12 cellular contexts compared by ENCODE assay signal in genomic region chr16:48194828-48195566, GRCh38. TPM values are rescaled to one million over a fixed set of nuclear protein-coding genes. Genes with fewer than 3 reads are reported as not detected.
DNase-seq lines count a peak whose midpoint lies in the region; ATAC-seq and TF ChIP-seq lines count a peak whose summit lies in the region.
"Had no signal": no experiment of that assay in that cellular context is flagged by ENCODE, and none has a peak within 500 bp of the region (broad histone marks: within the 10 kb centered on the region; RNA-seq: fewer than 3 reads in every experiment).

No MANE protein-coding gene starts in this region.

- no peak overlapping the region for H3K27ac ChIP-seq in neural progenitor cell

- H3F3A ChIP-seq in neural progenitor cell (ENCODE audit: low read depth), result no peaks in the 10 kb centered on the region

- DNase-seq in HPDE6-E6E7 (ENCODE audit: extremely low spot score), result peak; percentile 99
- DNase-seq in NCI-H345 treated with DMSO at 0.1 percent for 48 hours (lab: John Stamatoyannopoulos, UW; ENCODE audit: unreplicated experiment), result peak; percentile 39
- peak; percentile 99 for DNase-seq in epithelial cell of esophagus (ENCODE audit: low read depth)
- peak; percentile 86 for DNase-seq in renal cortical epithelial cell (ENCODE audit: low read depth)
- DNase-seq in neural progenitor cell (ENCODE audit: low spot score), result no peak
- DNase-seq in DMS114 treated with DMSO at 0.1 percent for 48 hours (lab: John Stamatoyannopoulos, UW; ENCODE audit: unreplicated experiment), result no peak
- DNase-seq: activated T-cell treated with anti-CD3 and anti-CD28 coated beads, Interleukin-2, amount 50 U/mL, for 24 hours; MV-4-11; T-helper 17 cell had no signal

- H3K4me3 ChIP-seq in epithelial cell of esophagus (ENCODE audit: low read length), result no peak overlapping the region
- H3K4me3 ChIP-seq in neural progenitor cell, result no peak overlapping the region
- H3K4me3 ChIP-seq: lung had no signal

- H3K79me2 ChIP-seq in neural progenitor cell (ENCODE audit: low read depth), result no peaks in the 10 kb centered on the region

- peaks cover 2% of the 10 kb centered on the region for H3K27me3 Mint-ChIP-seq in neural progenitor cell (ENCODE audit: insufficient read depth, low read depth)
- H3K27me3 Mint-ChIP-seq: activated T-cell treated with anti-CD3 and anti-CD28 coated beads, Interleukin-2, amount 50 U/mL, for 24 hours had no signal

- no peak overlapping the region for H3K4me2 ChIP-seq in neural progenitor cell

- no peak for ATAC-seq in HG03460 (IDR thresholded peaks at IDR 0.05; ENCODE audit: unreplicated experiment)
- no peak for ATAC-seq in HG03108 (IDR thresholded peaks at IDR 0.05; ENCODE audit: unreplicated experiment)
- ATAC-seq: T-helper 17 cell had no signal

- H3K36me3 ChIP-seq in neural progenitor cell, result no peaks in the 10 kb centered on the region

- TF ChIP-seq CTCF in epithelial cell of esophagus (IDR thresholded peaks at IDR 0.05; ENCODE audit: insufficient read depth, low read depth, low read length, missing control alignments) (no peak), neural progenitor cell (IDR thresholded peaks at IDR 0.05) (no peak)

- H3K9me3 Mint-ChIP-seq in neural progenitor cell, result no peaks in the 10 kb centered on the region
- H3K9me3 Mint-ChIP-seq: activated T-cell treated with anti-CD3 and anti-CD28 coated beads, Interleukin-2, amount 50 U/mL, for 24 hours had no signal

- no peaks in the 10 kb centered on the region for H3K27me3 ChIP-seq in neural progenitor cell

- H3K4me1 ChIP-seq in neural progenitor cell, result no peaks in the 10 kb centered on the region

- no peak overlapping the region for H2AFZ ChIP-seq in neural progenitor cell (replicated peaks)

- H3K36me3 Mint-ChIP-seq in neural progenitor cell, result no peaks in the 10 kb centered on the region

- no peaks in the 10 kb centered on the region for H4K20me1 ChIP-seq in neural progenitor cell (ENCODE audit: low read depth)

- no peaks in the 10 kb centered on the region for H3K4me1 Mint-ChIP-seq in neural progenitor cell

- no peaks in the 10 kb centered on the region for H3K9me3 ChIP-seq in neural progenitor cell (ENCODE audit: low read depth)

- no peak overlapping the region for H3K4me3 Mint-ChIP-seq in neural progenitor cell
- H3K4me3 Mint-ChIP-seq: activated T-cell treated with anti-CD3 and anti-CD28 coated beads, Interleukin-2, amount 50 U/mL, for 24 hours; T-helper 17 cell had no signal

- no peak overlapping the region for H3K27ac Mint-ChIP-seq in neural progenitor cell
- H3K27ac Mint-ChIP-seq: activated T-cell treated with anti-CD3 and anti-CD28 coated beads, Interleukin-2, amount 50 U/mL, for 24 hours; T-helper 17 cell had no signal

- no peak overlapping the region for H3K9ac ChIP-seq in neural progenitor cell

RNA-seq across cellular contexts. Expression of gene ABCC12, which starts 39.2 kb away (rescaled TPM):
- total RNA-seq in renal cortical epithelial cell (not detected in 2 replicates), neural progenitor cell (ENCODE audit: low replicate concordance) (0.06 and 0.12 TPM in 2 replicates)
- total RNA-seq: lung, T-helper 17 cell had no signal

RNA-seq across cellular contexts. Expression of gene LONP2, which starts 49.1 kb away (rescaled TPM):
- total RNA-seq in renal cortical epithelial cell (44.8 and 96.0 TPM in 2 replicates), neural progenitor cell (ENCODE audit: low replicate concordance) (27.8 and 30.6 TPM in 2 replicates)

RNA-seq across cellular contexts. Expression of gene ABCC11, which starts 52.3 kb away (rescaled TPM):
- total RNA-seq in renal cortical epithelial cell (0.05 TPM in 1 of 2 replicates, not detected in the other), neural progenitor cell (ENCODE audit: low replicate concordance) (0.09 TPM in 1 of 2 replicates, not detected in the other)
- total RNA-seq: T-helper 17 cell had no signal

Comparison
In these comparisons a context has a peak if more than half of its experiments do, and no peak if none do; other contexts are left out.
1. DNase-seq: peak in HPDE6-E6E7 (single experiment), NCI-H345 treated with DMSO at 0.1 percent for 48 hours (single experiment), epithelial cell of esophagus (single experiment) and renal cortical epithelial cell (single experiment); none in neural progenitor cell (single experiment) and DMS114 treated with DMSO at 0.1 percent for 48 hours (single experiment).